8 cellular contexts compared by ENCODE assay signal in the genomic region with DNA sequence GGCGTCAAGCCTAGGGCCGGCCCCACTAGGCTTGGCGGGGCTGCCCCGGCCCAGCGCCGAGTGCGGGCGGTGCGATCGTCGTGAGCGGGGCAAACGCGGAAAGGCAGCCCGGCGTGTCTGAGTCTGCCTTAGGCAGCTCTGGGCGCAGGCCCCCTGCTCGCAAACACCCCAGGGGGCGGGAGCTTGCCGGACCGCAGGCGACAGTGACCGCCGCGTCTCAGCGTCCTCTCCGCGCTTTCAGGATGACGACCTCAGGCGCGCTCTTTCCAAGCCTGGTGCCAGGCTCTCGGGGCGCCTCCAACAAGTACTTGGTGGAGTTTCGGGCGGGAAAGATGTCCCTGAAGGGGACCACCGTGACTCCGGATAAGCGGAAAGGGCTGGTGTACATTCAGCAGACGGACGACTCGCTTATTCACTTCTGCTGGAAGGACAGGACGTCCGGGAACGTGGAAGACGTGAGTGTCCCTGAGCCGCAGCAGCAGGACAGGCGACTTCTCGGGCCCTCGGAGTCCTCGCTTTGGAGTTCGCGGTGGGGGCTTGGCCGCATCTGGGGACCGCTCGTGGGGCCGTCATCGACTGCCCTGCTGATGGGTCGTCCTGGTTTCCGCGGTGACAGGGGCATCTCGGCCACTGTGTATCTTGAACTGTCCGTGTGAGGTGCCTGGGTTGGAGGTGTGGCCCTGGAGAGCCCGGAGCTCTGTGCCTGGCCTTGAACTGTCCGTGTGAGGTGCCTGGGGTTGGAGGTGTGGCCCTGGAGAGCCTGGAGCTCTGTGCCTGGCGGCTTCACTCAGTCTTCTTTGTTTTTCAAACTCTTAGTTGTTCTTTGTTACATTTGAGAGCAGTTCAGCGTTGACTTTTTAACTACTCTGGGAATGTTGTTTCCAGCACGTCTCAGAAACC. TPM values are rescaled to one million over a fixed set of nuclear protein-coding genes. Genes with fewer than 3 reads are reported as not detected.
DNase-seq lines count a peak whose midpoint lies in the region; ATAC-seq, FAIRE-seq and TF ChIP-seq lines count a peak whose summit lies in the region.

No MANE protein-coding gene starts in this region.

- FAIRE-seq in A549 (lab: Jason Lieb, UNC): no peak

- WGBS in A549 (ENCODE audit: missing lambda C conversion rate): 3% methylated on average over 30 of the region's 67 CpGs
- 1 to 4% (median 2%) methylated on average over 24 to 67 of the region's 67 CpGs for WGBS in stomach, 5 donors

- H3K4me3 ChIP-seq in A549 (peak overlapping the region; percentile 99), astrocyte of the spinal cord (ENCODE audit: low read depth, low read length) (peak overlapping the region; percentile 81), kidney epithelial cell (ENCODE audit: low read depth, low read length) (peak overlapping the region; percentile 79), stomach (peak overlapping the region; percentile 78 to 92 (median 82))

- no peak for TF ChIP-seq RAD21 in A549 (conservative IDR thresholded peaks at IDR 0.05 in 1 of 2, IDR thresholded peaks at IDR 0.05 in 1 of 2)

- ATAC-seq in A549 (peak; percentile 7 to 25; a peak in 5 of 6 replicates), GM18505 (IDR thresholded peaks at IDR 0.05; ENCODE audit: unreplicated experiment) (peak; percentile 9)

- H3K27me3 ChIP-seq in kidney epithelial cell (ENCODE audit: control insufficient read depth, insufficient read depth, low read length): no peaks in the 10 kb centered on the region
- no peaks in the 10 kb centered on the region for H3K27me3 ChIP-seq in stomach

- CTCF ChIA-PET in A549 (lab: Yijun Ruan, JAX): interaction anchor here (0.6 to 8.8 kb wide), 6 partner anchors 60 to 115 kb away, joined by 3 to 93 read pairs (median 8); partner anchors contain the start of gene RPS21

- H3K9me3 ChIP-seq in A549 (no peaks in the 10 kb centered on the region), stomach (no peaks in the 10 kb centered on the region)

- POLR2A ChIA-PET in A549 (lab: Yijun Ruan, JAX): interaction anchor here (0.9 to 1.7 kb wide), 5 partner anchors 46 to 83 kb away, joined by 3 to 4 read pairs (median 3); partner anchors contain the start of gene RPS21

- in situ Hi-C loops in astrocyte of the spinal cord (cut with HindIII; ENCODE audit: low sequenced_read_pairs): no loop called here

- peak in 1 of 2 experiments; percentile 69 for DNase-seq in A549 (ENCODE audit: low read depth in 1 of 2, low spot score in 1 of 2)
- DNase-seq in LoVo (ENCODE audit: low spot score): peak; percentile 28
- DNase-seq in astrocyte of the spinal cord (ENCODE audit: low read depth, low spot score): peak; percentile 8
- DNase-seq in kidney epithelial cell (ENCODE audit: low read depth): no peak
- no peak for DNase-seq in stomach
- DNase-seq in NCI-H446 (lab: John Stamatoyannopoulos, UW): no peak
- no peak for DNase-seq in cerebellar cortex (ENCODE audit: low spot score)

- TF ChIP-seq POLR2A in A549 (IDR thresholded peaks at IDR 0.05; ENCODE audit: low read length): no peak
- no peak for TF ChIP-seq POLR2A in GM18505 (IDR thresholded peaks at IDR 0.05; ENCODE audit: borderline replicate concordance, extremely low read depth, insufficient read depth, insufficient read length)
- TF ChIP-seq POLR2A in stomach (IDR thresholded peaks at IDR 0.05): no peak

- H3K27ac ChIP-seq in A549 (peak overlapping the region; percentile 97 to 99), stomach (peak overlapping the region; percentile 67 to 99 (median 97))

- TF ChIP-seq CTCF in A549 (IDR thresholded peaks at IDR 0.05) (no peak), astrocyte of the spinal cord (IDR thresholded peaks at IDR 0.05; ENCODE audit: low read depth, low read length) (no peak), kidney epithelial cell (IDR thresholded peaks at IDR 0.05; ENCODE audit: insufficient read depth, low read length, poor library complexity, severe bottlenecking) (no peak), stomach (IDR thresholded peaks at IDR 0.05) (no peak)

- peaks cover 45% of the 10 kb centered on the region for H3K4me1 ChIP-seq in A549
- H3K4me1 ChIP-seq in stomach: peaks cover 26 to 60% (median 40%) of the 10 kb centered on the region in 4 donors

- peak overlapping the region; percentile 92 for H3K4me2 ChIP-seq in A549

- TF ChIP-seq EP300 in A549 (IDR thresholded peaks at IDR 0.05) (no peak), stomach (IDR thresholded peaks at IDR 0.05) (no peak)

- intact Hi-C loops in stomach (cut with DNase I; ENCODE audit: low total_unique reads): loop anchor here (5.0 kb wide), 1 partner anchor 79 kb away; no protein-coding TSS in a partner anchor

- H3K36me3 ChIP-seq in kidney epithelial cell (ENCODE audit: control insufficient read depth, insufficient read depth, low read length) (peaks cover 8% of the 10 kb centered on the region), stomach (peaks cover 34 to 51% (median 49%) of the 10 kb centered on the region in 4 donors)

TF ChIP-seq in A549, 52 proteins besides CTCF, POLR2A, EP300 and RAD21 (continues in another document):
- TF ChIP-seq KDM1A (IDR thresholded peaks at IDR 0.05; ENCODE audit: low read depth): no peak
- TF ChIP-seq TFCP2L1 (CRISPR knock-in tag; IDR thresholded peaks at IDR 0.05): 0 out of 2 replicates have a peak, but pooled peaks have one; percentile 22
- no peak for TF ChIP-seq JUN (IDR thresholded peaks at IDR 0.05)
- no peak for TF ChIP-seq CEBPB (IDR thresholded peaks at IDR 0.05)
- no peak for TF ChIP-seq HDAC2 (IDR thresholded peaks at IDR 0.05)
- peak; percentile 44; the same call in 1 of the 2 replicates for TF ChIP-seq FOSB (CRISPR knock-in tag; IDR thresholded peaks at IDR 0.05)
- no peak for TF ChIP-seq MAFK (IDR thresholded peaks at IDR 0.05; ENCODE audit: partially characterized antibody)
- no peak for TF ChIP-seq MAZ (IDR thresholded peaks at IDR 0.05; ENCODE audit: borderline replicate concordance, low read depth, low read length)
- TF ChIP-seq NR3C1 (IDR thresholded peaks at IDR 0.05): no peak
- no peak for TF ChIP-seq JUNB (IDR thresholded peaks at IDR 0.05)
- TF ChIP-seq, protein P1, sequence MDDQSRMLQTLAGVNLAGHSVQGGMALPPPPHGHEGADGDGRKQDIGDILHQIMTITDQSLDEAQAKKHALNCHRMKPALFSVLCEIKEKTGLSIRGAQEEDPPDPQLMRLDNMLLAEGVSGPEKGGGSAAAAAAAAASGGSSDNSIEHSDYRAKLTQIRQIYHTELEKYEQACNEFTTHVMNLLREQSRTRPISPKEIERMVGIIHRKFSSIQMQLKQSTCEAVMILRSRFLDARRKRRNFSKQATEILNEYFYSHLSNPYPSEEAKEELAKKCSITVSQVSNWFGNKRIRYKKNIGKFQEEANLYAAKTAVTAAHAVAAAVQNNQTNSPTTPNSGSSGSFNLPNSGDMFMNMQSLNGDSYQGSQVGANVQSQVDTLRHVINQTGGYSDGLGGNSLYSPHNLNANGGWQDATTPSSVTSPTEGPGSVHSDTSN (IDR thresholded peaks at IDR 0.05): peak; percentile 37
- TF ChIP-seq RNF2 (IDR thresholded peaks at IDR 0.05; ENCODE audit: borderline replicate concordance, low read depth): no peak
- TF ChIP-seq, protein P2, sequence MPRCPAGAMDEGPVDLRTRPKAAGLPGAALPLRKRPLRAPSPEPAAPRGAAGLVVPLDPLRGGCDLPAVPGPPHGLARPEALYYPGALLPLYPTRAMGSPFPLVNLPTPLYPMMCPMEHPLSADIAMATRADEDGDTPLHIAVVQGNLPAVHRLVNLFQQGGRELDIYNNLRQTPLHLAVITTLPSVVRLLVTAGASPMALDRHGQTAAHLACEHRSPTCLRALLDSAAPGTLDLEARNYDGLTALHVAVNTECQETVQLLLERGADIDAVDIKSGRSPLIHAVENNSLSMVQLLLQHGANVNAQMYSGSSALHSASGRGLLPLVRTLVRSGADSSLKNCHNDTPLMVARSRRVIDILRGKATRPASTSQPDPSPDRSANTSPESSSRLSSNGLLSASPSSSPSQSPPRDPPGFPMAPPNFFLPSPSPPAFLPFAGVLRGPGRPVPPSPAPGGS (IDR thresholded peaks at IDR 0.05): no peak
- TF ChIP-seq MAX (IDR thresholded peaks at IDR 0.05): peak; percentile 21
- TF ChIP-seq RCOR1 (IDR thresholded peaks at IDR 0.05; ENCODE audit: low read depth, low read length): no peak
- no peak for TF ChIP-seq EHF (CRISPR knock-in tag; IDR thresholded peaks at IDR 0.05)
- TF ChIP-seq, protein P3, sequence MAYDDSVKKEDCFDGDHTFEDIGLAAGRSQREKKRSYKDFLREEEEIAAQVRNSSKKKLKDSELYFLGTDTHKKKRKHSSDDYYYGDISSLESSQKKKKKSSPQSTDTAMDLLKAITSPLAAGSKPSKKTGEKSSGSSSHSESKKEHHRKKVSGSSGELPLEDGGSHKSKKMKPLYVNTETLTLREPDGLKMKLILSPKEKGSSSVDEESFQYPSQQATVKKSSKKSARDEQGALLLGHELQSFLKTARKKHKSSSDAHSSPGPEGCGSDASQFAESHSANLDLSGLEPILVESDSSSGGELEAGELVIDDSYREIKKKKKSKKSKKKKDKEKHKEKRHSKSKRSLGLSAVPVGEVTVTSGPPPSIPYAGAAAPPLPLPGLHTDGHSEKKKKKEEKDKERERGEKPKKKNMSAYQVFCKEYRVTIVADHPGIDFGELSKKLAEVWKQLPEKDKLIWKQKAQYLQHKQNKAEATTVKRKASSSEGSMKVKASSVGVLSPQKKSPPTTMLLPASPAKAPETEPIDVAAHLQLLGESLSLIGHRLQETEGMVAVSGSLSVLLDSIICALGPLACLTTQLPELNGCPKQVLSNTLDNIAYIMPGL (CRISPR knock-in tag; IDR thresholded peaks at IDR 0.05; ENCODE audit: borderline replicate concordance): no peak
- TF ChIP-seq, protein P4, sequence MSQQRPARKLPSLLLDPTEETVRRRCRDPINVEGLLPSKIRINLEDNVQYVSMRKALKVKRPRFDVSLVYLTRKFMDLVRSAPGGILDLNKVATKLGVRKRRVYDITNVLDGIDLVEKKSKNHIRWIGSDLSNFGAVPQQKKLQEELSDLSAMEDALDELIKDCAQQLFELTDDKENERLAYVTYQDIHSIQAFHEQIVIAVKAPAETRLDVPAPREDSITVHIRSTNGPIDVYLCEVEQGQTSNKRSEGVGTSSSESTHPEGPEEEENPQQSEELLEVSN (IDR thresholded peaks at IDR 0.05; ENCODE audit: borderline replicate concordance, low read depth): no peak

RNA-seq across cellular contexts. Expression of gene ADRM1, which starts 0.8 kb away (rescaled TPM):
- polyA plus RNA-seq in A549 (2011; rRNA removed) (68.9 and 87.9 TPM in 2 replicates), A549 (2017; fragmentation: RNase III; extraction: RNeasy Plus Mini Kit Qiagen cat#74134 plus additional on column Dnase treatment) (121 to 131 TPM (median 130 TPM) in 3 replicates), stomach (10 to 100 TPM; 82.3 to 91.3 (median 85.0) TPM)
- polyA plus RNA-seq in A549 (2012; cell fraction: cytosol; rRNA removed): 217 and 255 TPM in 2 replicates
- 249 and 328 TPM in 2 replicates for polyA plus RNA-seq in A549 (2012; cell fraction: nucleus; rRNA removed)
- polyA minus RNA-seq in A549 (2011; rRNA and poly(A)+ RNA removed): 56.0 and 59.2 TPM in 2 replicates
- total RNA-seq in kidney epithelial cell (193 and 216 TPM in 2 replicates), stomach (100 to 1,000 TPM in 2 of 5 donors, 10 to 100 TPM in 3; 42.0 to 130 (median 68.4) TPM)

Comparison
In these comparisons a context has a peak if more than half of its experiments do, and no peak if none do; other contexts are left out.
1. DNase-seq: peak in LoVo (single experiment) and astrocyte of the spinal cord (single experiment); none in kidney epithelial cell (single experiment), stomach (single experiment), NCI-H446 (0 of 2) and cerebellar cortex (single experiment).
2. Peak in every context shown above with its lines, with median percentiles within 50 percentile points of each other: H3K4me3 ChIP-seq.